ENCODE assay signal across 1 cellular context in genomic region chr1:182170941-182171461, GRCh38.
TF ChIP-seq lines count a peak whose summit lies in the region.

No MANE protein-coding gene starts in this region.

TF ChIP-seq in K562, 482 proteins besides CTCF, POLR2A, EP300 and RAD21 (continues in another document):
- TF ChIP-seq YY1 (IDR thresholded peaks at IDR 0.05; ENCODE audit: borderline replicate concordance in 1 of 3, control insufficient read depth in 1 of 3, extremely low read depth in 1 of 3, insufficient read depth in 3 of 3, insufficient read length in 1 of 3, insufficient replicate concordance in 2 of 3, low read depth in 1 of 3, low read length in 2 of 3) (peak; percentile 38 to 89 (median 42)), ZNF766 (CRISPR knock-in tag; conservative IDR thresholded peaks at IDR 0.05) (no peak), POU5F1 (IDR thresholded peaks at IDR 0.05; ENCODE audit: borderline replicate concordance, low read depth, low read length, partially characterized antibody) (no peak), ZNF146 (CRISPR knock-in tag; IDR thresholded peaks at IDR 0.05; ENCODE audit: unreplicated experiment) (no peak), JUN (IDR thresholded peaks at IDR 0.05; ENCODE audit: borderline replicate concordance, low read depth, low read length) (no peak), JUN (CRISPR knock-in tag; IDR thresholded peaks at IDR 0.05; ENCODE audit: borderline replicate concordance) (no peak), RREB1 (CRISPR knock-in tag; IDR thresholded peaks at IDR 0.05) (no peak), HDAC1 (IDR thresholded peaks at IDR 0.05) (no peak), PHF20 (IDR thresholded peaks at IDR 0.05; ENCODE audit: partially characterized antibody) (peak; percentile 21), HIVEP1 (CRISPR knock-in tag; IDR thresholded peaks at IDR 0.05) (no peak), ZNF395 (CRISPR knock-in tag; IDR thresholded peaks at IDR 0.05) (no peak), ZBED1 (IDR thresholded peaks at IDR 0.05) (no peak), MEF2D (tag; conservative IDR thresholded peaks at IDR 0.05; ENCODE audit: low read depth) (peak; percentile 85), TAF7 (tag; IDR thresholded peaks at IDR 0.05) (0 out of 2 replicates have a peak, but pooled peaks have one; percentile 32), TRIM24 (IDR thresholded peaks at IDR 0.05) (peak; percentile 33 to 63; a peak in 3 of 4 replicates), NR2C2 (CRISPR knock-in tag; IDR thresholded peaks at IDR 0.05) (no peak), NR2C2 (tag; IDR thresholded peaks at IDR 0.05) (peak; percentile 24; the same call in 1 of the 2 replicates), MCM2 (IDR thresholded peaks at IDR 0.05; ENCODE audit: low read depth) (no peak), NR2C1 (IDR thresholded peaks at IDR 0.05) (no peak), NR2C1 (tag; IDR thresholded peaks at IDR 0.05) (peak; percentile 61), WHSC1 (IDR thresholded peaks at IDR 0.05; ENCODE audit: low read length) (no peak), MAZ (CRISPR knock-in tag; conservative IDR thresholded peaks at IDR 0.05 in 1 of 2, IDR thresholded peaks at IDR 0.05 in 1 of 2) (0 out of 4 replicates have a peak, but pooled peaks of 1 of the 2 experiments have one; percentile 18), ZC3H8 (IDR thresholded peaks at IDR 0.05) (no peak), BRCA1 (IDR thresholded peaks at IDR 0.05) (no peak), BRCA1 (CRISPR knock-in tag; IDR thresholded peaks at IDR 0.05) (no peak), GABPB1 (CRISPR knock-in tag; IDR thresholded peaks at IDR 0.05) (0 out of 2 replicates have a peak, but pooled peaks have one; percentile 48), MYC (IDR thresholded peaks at IDR 0.05; ENCODE audit: low read depth, low read length) (peak; percentile 80), MYC (CRISPR knock-in tag; IDR thresholded peaks at IDR 0.05; ENCODE audit: borderline replicate concordance, low read depth) (no peak)
- TF ChIP-seq, protein P1, sequence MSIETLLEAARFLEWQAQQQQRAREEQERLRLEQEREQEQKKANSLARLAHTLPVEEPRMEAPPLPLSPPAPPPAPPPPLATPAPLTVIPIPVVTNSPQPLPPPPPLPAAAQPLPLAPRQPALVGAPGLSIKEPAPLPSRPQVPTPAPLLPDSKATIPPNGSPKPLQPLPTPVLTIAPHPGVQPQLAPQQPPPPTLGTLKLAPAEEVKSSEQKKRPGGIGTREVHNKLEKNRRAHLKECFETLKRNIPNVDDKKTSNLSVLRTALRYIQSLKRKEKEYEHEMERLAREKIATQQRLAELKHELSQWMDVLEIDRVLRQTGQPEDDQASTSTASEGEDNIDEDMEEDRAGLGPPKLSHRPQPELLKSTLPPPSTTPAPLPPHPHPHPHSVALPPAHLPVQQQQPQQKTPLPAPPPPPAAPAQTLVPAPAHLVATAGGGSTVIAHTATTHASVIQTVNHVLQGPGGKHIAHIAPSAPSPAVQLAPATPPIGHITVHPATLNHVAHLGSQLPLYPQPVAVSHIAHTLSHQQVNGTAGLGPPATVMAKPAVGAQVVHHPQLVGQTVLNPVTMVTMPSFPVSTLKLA (conservative IDR thresholded peaks at IDR 0.05) = peak; percentile 23 to 48; a peak in 1 of 4 replicates
- TF ChIP-seq, protein P2, sequence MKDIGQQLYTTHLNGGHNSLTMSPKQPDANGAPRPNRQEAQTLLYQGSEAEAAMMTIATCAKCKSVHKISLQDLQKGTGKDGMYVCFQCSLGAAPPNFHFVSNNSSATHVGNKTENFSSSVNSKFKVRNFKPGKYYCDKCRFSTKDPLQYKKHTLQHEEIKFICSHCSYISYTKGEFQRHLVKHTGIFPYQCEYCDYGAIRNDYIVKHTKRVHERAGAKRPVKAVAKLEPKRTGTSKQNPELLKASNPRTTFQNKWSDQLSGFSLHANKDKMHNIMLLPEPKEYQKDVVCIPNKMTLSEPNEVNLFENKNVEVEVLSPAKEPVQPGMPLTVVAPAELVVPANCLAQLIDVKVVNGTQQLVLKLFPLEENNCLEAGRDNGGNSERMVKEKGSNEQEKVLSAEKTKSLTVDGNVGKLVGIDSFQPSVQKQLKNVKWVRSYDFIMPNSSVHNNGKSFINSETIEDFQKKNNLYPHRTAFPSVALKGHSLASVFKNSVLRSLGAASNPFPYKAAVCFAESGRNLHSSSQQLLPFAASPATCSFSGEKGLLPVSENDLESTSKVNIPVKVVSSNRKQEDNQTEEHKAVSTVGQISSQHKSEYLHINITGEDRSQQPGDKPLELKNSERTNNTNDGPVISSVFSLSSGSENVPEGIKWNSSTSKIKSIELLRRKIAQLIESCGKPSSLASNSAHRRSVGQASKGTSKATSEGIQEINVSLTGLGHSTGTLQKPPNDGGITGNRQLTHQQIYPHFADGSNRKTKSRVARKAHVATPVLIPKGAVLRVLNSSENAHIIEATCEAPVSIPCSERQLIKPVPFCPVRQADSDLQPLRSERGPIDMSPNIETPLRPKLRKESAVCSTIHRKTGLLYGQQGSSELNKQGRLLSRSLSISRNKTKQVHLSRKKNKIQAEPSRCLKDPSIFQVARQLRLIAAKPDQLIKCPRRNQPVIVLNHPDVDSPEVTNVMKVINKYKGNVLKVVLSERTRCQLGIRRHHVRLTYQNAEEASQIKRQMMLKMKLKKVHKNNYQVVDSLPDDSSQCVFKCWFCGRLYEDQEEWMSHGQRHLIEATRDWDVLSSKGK (CRISPR knock-in tag; IDR thresholded peaks at IDR 0.05) = no peak
- TF ChIP-seq, protein P3, sequence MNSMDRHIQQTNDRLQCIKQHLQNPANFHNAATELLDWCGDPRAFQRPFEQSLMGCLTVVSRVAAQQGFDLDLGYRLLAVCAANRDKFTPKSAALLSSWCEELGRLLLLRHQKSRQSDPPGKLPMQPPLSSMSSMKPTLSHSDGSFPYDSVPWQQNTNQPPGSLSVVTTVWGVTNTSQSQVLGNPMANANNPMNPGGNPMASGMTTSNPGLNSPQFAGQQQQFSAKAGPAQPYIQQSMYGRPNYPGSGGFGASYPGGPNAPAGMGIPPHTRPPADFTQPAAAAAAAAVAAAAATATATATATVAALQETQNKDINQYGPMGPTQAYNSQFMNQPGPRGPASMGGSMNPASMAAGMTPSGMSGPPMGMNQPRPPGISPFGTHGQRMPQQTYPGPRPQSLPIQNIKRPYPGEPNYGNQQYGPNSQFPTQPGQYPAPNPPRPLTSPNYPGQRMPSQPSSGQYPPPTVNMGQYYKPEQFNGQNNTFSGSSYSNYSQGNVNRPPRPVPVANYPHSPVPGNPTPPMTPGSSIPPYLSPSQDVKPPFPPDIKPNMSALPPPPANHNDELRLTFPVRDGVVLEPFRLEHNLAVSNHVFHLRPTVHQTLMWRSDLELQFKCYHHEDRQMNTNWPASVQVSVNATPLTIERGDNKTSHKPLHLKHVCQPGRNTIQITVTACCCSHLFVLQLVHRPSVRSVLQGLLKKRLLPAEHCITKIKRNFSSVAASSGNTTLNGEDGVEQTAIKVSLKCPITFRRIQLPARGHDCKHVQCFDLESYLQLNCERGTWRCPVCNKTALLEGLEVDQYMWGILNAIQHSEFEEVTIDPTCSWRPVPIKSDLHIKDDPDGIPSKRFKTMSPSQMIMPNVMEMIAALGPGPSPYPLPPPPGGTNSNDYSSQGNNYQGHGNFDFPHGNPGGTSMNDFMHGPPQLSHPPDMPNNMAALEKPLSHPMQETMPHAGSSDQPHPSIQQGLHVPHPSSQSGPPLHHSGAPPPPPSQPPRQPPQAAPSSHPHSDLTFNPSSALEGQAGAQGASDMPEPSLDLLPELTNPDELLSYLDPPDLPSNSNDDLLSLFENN (IDR thresholded peaks at IDR 0.05; ENCODE audit: low read depth in 2 of 2, low read length in 2 of 2) = no peak
